In the genomic region with DNA sequence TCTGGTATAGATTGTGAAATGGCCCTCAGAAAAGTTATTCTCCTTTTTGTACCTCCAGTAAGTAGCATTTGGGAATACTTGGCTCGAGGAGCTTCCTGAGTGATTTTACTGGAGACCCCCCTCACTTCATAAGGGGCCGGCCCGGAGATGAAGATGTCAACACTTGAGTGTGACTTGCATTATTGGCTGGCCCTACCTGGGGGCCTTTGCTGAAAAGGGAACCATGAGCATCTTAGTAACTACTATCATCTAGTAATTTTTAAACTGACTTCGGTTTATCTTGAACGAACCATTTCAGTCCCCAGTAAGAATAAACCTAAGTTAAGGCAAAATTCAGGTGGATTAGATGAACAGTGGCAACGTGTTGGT, we compare ENCODE assay signal across 9 cellular contexts. TPM values are rescaled to one million over a fixed set of nuclear protein-coding genes. Genes with fewer than 3 reads are reported as not detected.
DNase-seq lines count a peak whose midpoint lies in the region; ATAC-seq and TF ChIP-seq lines count a peak whose summit lies in the region.
"Had no signal": no experiment of that assay in that cellular context is flagged by ENCODE, and none has a peak within 500 bp of the region (broad histone marks: within the 10 kb centered on the region; RNA-seq: fewer than 3 reads in every experiment).

No MANE protein-coding gene starts in this region.

- H3K27ac ChIP-seq in layer of hippocampus (ENCODE audit: low read depth, low read length): peak overlapping the region; percentile 88
- H3K27ac ChIP-seq in transverse colon: peak overlapping the region; percentile 94 to 98 (median 96)

- H3K27me3 ChIP-seq in layer of hippocampus (ENCODE audit: control insufficient read depth, insufficient read depth, low read length) (no peaks in the 10 kb centered on the region), transverse colon (no peaks in the 10 kb centered on the region)

- H3K4me3 Mint-ChIP-seq in activated naive CD4-positive, alpha-beta T cell treated with anti-CD3 and anti-CD28 coated beads for 36 hours: peak overlapping the region; percentile 73

- H3K27me3 Mint-ChIP-seq in activated naive CD4-positive, alpha-beta T cell treated with anti-CD3 and anti-CD28 coated beads for 36 hours (ENCODE audit: low read depth): no peaks in the 10 kb centered on the region

- H3K4me1 ChIP-seq in transverse colon: peaks cover 4 to 14% (median 9%) of the 10 kb centered on the region in 4 donors

- H3K9me3 Mint-ChIP-seq in activated naive CD4-positive, alpha-beta T cell treated with anti-CD3 and anti-CD28 coated beads for 36 hours: no peaks in the 10 kb centered on the region
- no peaks in the 10 kb centered on the region for H3K9me3 Mint-ChIP-seq in activated naive CD4-positive, alpha-beta T cell treated with anti-CD3 and anti-CD28 coated beads, Interleukin-2, amount 50 U/mL, for 72 hours

- TF ChIP-seq EP300 in transverse colon (IDR thresholded peaks at IDR 0.05; ENCODE audit: low read depth): no peak

- intact Hi-C loops in activated naive CD4-positive, alpha-beta T cell treated with anti-CD3 and anti-CD28 coated beads for 36 hours (cut with micrococcal nuclease): loop anchor here (5.0 kb wide), 1 partner anchor 77 kb away; no protein-coding TSS in a partner anchor
- intact Hi-C loops in transverse colon (cut with DNase I; ENCODE audit: low total_unique reads): loop anchor here (5.0 kb wide), 1 partner anchor 1352 kb away; no protein-coding TSS in a partner anchor

- ATAC-seq in activated naive CD4-positive, alpha-beta T cell treated with anti-CD3 and anti-CD28 coated beads, Interleukin-2, amount 50 U/mL, for 72 hours: no peak
- ATAC-seq in HG03196 (IDR thresholded peaks at IDR 0.05; ENCODE audit: unreplicated experiment) (no peak), HG02759 (IDR thresholded peaks at IDR 0.05; ENCODE audit: unreplicated experiment) (no peak)

- DNase-seq in activated naive CD4-positive, alpha-beta T cell treated with anti-CD3 and anti-CD28 coated beads for 36 hours: no peak
- no peak for DNase-seq in activated naive CD4-positive, alpha-beta T cell (lab: John Stamatoyannopoulos, UW)
- DNase-seq in activated naive CD4-positive, alpha-beta T cell treated with anti-CD3 and anti-CD28 coated beads, Interleukin-2, amount 50 U/mL, for 72 hours (ENCODE audit: low spot score in 2 of 2): no peak
- DNase-seq in transverse colon (no peak), NCI-H510A (lab: John Stamatoyannopoulos, UW) (no peak)
- DNase-seq: NCI-H748 treated with DMSO at 0.1 percent for 48 hours had no signal

- no peaks in the 10 kb centered on the region for H3K36me3 ChIP-seq in transverse colon

- peak overlapping the region in 3 of 4 donors; percentile 69 to 74 (median 72) for H3K4me3 ChIP-seq in transverse colon

- no peak for TF ChIP-seq POLR2A in transverse colon (IDR thresholded peaks at IDR 0.05)

- CTCF ChIA-PET in activated naive CD4-positive, alpha-beta T cell treated with anti-CD3 and anti-CD28 coated beads for 36 hours (lab: Charles Lee): interaction anchor here (1.1 to 2.9 kb wide), 3 partner anchors 16 to 306 kb away, joined by 3 to 11 read pairs (median 3); partner anchors contain the start of gene CEP70

- in situ Hi-C loops in transverse colon (cut with MboI; ENCODE audit: low pct_ligation_motif_present in 1 of 4, low pct_unique_long_range_greater_than_20kb in 1 of 4, low sequenced_read_pairs in 3 of 4): no loop called here

- H3K4me1 Mint-ChIP-seq in activated naive CD4-positive, alpha-beta T cell treated with anti-CD3 and anti-CD28 coated beads for 36 hours (ENCODE audit: low read depth): peaks cover 10% of the 10 kb centered on the region

- no peak for TF ChIP-seq CTCF in transverse colon (IDR thresholded peaks at IDR 0.05)

- H3K36me3 Mint-ChIP-seq in activated naive CD4-positive, alpha-beta T cell treated with anti-CD3 and anti-CD28 coated beads for 36 hours (ENCODE audit: low read depth): no peaks in the 10 kb centered on the region
- peaks cover 0 to 5% of the 10 kb centered on the region in 2 donors for H3K36me3 Mint-ChIP-seq in activated naive CD4-positive, alpha-beta T cell treated with anti-CD3 and anti-CD28 coated beads, Interleukin-2, amount 50 U/mL, for 72 hours

- 86 to 88% methylated on average over 6 of the region's 6 CpGs for WGBS in transverse colon (ENCODE audit: low coverage in 1 of 2), 2 donors

- no peaks in the 10 kb centered on the region for H3K9me3 ChIP-seq in transverse colon

- H3K27ac Mint-ChIP-seq in activated naive CD4-positive, alpha-beta T cell treated with anti-CD3 and anti-CD28 coated beads for 36 hours: peak overlapping the region; percentile 79
- H3K27ac Mint-ChIP-seq in activated naive CD4-positive, alpha-beta T cell treated with anti-CD3 and anti-CD28 coated beads, Interleukin-2, amount 50 U/mL, for 72 hours: peak overlapping the region; percentile 80 to 85

RNA-seq across cellular contexts. Expression of gene FAIM, which starts 1.3 kb away (rescaled TPM):
- 1 to 10 TPM; 2.2 to 3.4 TPM for total RNA-seq in activated naive CD4-positive, alpha-beta T cell treated with anti-CD3 and anti-CD28 coated beads for 36 hours
- 1 to 10 TPM; 2.1 to 2.2 TPM for total RNA-seq in activated naive CD4-positive, alpha-beta T cell treated with anti-CD3 and anti-CD28 coated beads, Interleukin-2, amount 50 U/mL, for 72 hours
- total RNA-seq in transverse colon: 10 to 100 TPM in 1 of 4 donors, 1 to 10 TPM in 3; 4.1 to 19.3 (median 7.0) TPM

RNA-seq across cellular contexts. Expression of gene CEP70, which starts 15.8 kb away (rescaled TPM):
- total RNA-seq in activated naive CD4-positive, alpha-beta T cell treated with anti-CD3 and anti-CD28 coated beads for 36 hours: 10 to 100 TPM; 16.3 to 20.4 TPM
- total RNA-seq in activated naive CD4-positive, alpha-beta T cell treated with anti-CD3 and anti-CD28 coated beads, Interleukin-2, amount 50 U/mL, for 72 hours: 10 to 100 TPM; 13.4 to 41.6 TPM
- 10 to 100 TPM in 3 of 4 donors, 1 to 10 TPM in 1; 4.1 to 46.8 (median 22.6) TPM for total RNA-seq in transverse colon
